In genomic region chr3:68904578-68904977, GRCh38 we compare ENCODE assay signal across 9 cellular contexts. TPM values are rescaled to one million over a fixed set of nuclear protein-coding genes. Genes with fewer than 3 reads are reported as not detected.
"Had no signal": no experiment of that assay in that cellular context is flagged by ENCODE, and none has a peak within 500 bp of the region (broad histone marks: within the 10 kb centered on the region; RNA-seq: fewer than 3 reads in every experiment).

No MANE protein-coding gene starts in this region.

- H3K9me3 ChIP-seq: HAP-1 had no signal

- H3K4me3 ChIP-seq: GM23338, HAP-1 had no signal

- H2AFZ ChIP-seq: GM23338 had no signal

- H3K4me1 ChIP-seq: HAP-1 had no signal

- H3K4me2 ChIP-seq: GM23338 had no signal

- ATAC-seq: GM23338, HCT116 had no signal

- H3K36me3 ChIP-seq: HAP-1 had no signal

- DNase-seq: HFFc6, KBM-7 had no signal

- FAIRE-seq: H1, H54, HTR-8/SVneo had no signal

RNA-seq across cellular contexts. Expression of gene TAFA4, which starts 27.8 kb away (rescaled TPM):
- total RNA-seq: HFFc6, HT-29 had no signal
